23 cellular contexts compared by ENCODE assay signal in genomic region chr10:27614776-27615175, GRCh38.
DNase-seq lines count a peak whose midpoint lies in the region; ATAC-seq and TF ChIP-seq lines count a peak whose summit lies in the region.
"Had no signal": no experiment of that assay in that cellular context is flagged by ENCODE, and none has a peak within 500 bp of the region (broad histone marks: within the 10 kb centered on the region; RNA-seq: fewer than 3 reads in every experiment).

No MANE protein-coding gene starts in this region.

- H3K36me3 ChIP-seq in neural progenitor cell: no peaks in the 10 kb centered on the region
- no peaks in the 10 kb centered on the region for H3K36me3 ChIP-seq in CD8-positive, alpha-beta memory T cell (ENCODE audit: insufficient read depth, low read length)
- H3K36me3 ChIP-seq: BLaER1, Peyer's patch had no signal

- H4K20me1 ChIP-seq in neural progenitor cell (ENCODE audit: low read depth): no peaks in the 10 kb centered on the region
- H4K20me1 ChIP-seq: BLaER1 had no signal

- TF ChIP-seq CTCF in chondrocyte (IDR thresholded peaks at IDR 0.05) (no peak), neural progenitor cell (IDR thresholded peaks at IDR 0.05) (no peak), lower leg skin (IDR thresholded peaks at IDR 0.05) (no peak)

- no peak overlapping the region for H3K27ac Mint-ChIP-seq in activated CD4-positive, alpha-beta T cell treated with anti-CD3 and anti-CD28 coated beads, Interleukin-2, amount 10 ng/mL, durations not matched to agents 24 days and 14 days
- H3K27ac Mint-ChIP-seq in chondrocyte (ENCODE audit: unreplicated experiment) (peak overlapping the region; percentile 38), neural progenitor cell (no peak overlapping the region)
- peak overlapping the region in 2 of 8 donors; percentile 21 to 61 for H3K27ac Mint-ChIP-seq in CD8-positive, alpha-beta memory T cell
- H3K27ac Mint-ChIP-seq: CD4-positive, alpha-beta T cell had no signal

- H3K9me3 Mint-ChIP-seq in activated CD4-positive, alpha-beta T cell treated with anti-CD3 and anti-CD28 coated beads, Interleukin-2, amount 10 ng/mL, durations not matched to agents 24 days and 14 days: no peaks in the 10 kb centered on the region
- H3K9me3 Mint-ChIP-seq in chondrocyte (ENCODE audit: low read depth) (no peaks in the 10 kb centered on the region), neural progenitor cell (peaks cover under 1% of the 10 kb centered on the region)
- H3K9me3 Mint-ChIP-seq in CD8-positive, alpha-beta memory T cell: no peaks in the 10 kb centered on the region
- H3K9me3 Mint-ChIP-seq: CD4-positive, alpha-beta T cell had no signal

- no peaks in the 10 kb centered on the region for H3K4me1 Mint-ChIP-seq in activated CD4-positive, alpha-beta T cell treated with anti-CD3 and anti-CD28 coated beads, Interleukin-2, amount 10 ng/mL, durations not matched to agents 24 days and 14 days
- H3K4me1 Mint-ChIP-seq in chondrocyte (ENCODE audit: low read depth) (peaks cover 28% of the 10 kb centered on the region), neural progenitor cell (peaks cover 11% of the 10 kb centered on the region)
- H3K4me1 Mint-ChIP-seq in CD8-positive, alpha-beta memory T cell: peaks cover 0 to 10% (median 9%) of the 10 kb centered on the region in 3 donors

- no peak overlapping the region for H3K9ac ChIP-seq in neural progenitor cell
- H3K9ac ChIP-seq: BLaER1, KMS-11 had no signal

- no peaks in the 10 kb centered on the region for H3F3A ChIP-seq in neural progenitor cell (ENCODE audit: low read depth)

- no peaks in the 10 kb centered on the region for H3K79me2 ChIP-seq in neural progenitor cell (ENCODE audit: low read depth)

- intact Hi-C loops in activated CD4-positive, alpha-beta T cell treated with anti-CD3 and anti-CD28 coated beads, Interleukin-2, amount 10 ng/mL, durations not matched to agents 24 days and 14 days (cut with micrococcal nuclease): no loop called here
- intact Hi-C loops in lower leg skin (cut with DNase I; ENCODE audit: low total_unique reads): no loop called here

- CTCF ChIA-PET in CD8-positive, alpha-beta memory T cell (lab: Charles Lee): no interaction called here

- no peak overlapping the region for H3K4me2 ChIP-seq in neural progenitor cell
- H3K4me2 ChIP-seq: BLaER1, KMS-11 had no signal

- H3K27me3 ChIP-seq in neural progenitor cell: no peaks in the 10 kb centered on the region
- peaks cover 3% of the 10 kb centered on the region for H3K27me3 ChIP-seq in CD8-positive, alpha-beta memory T cell (ENCODE audit: insufficient read depth, low read length, poor library complexity, severe bottlenecking)
- H3K27me3 ChIP-seq: BLaER1, Peyer's patch had no signal

- no peaks in the 10 kb centered on the region for H3K9me3 ChIP-seq in neural progenitor cell (ENCODE audit: low read depth)
- H3K9me3 ChIP-seq in CD8-positive, alpha-beta memory T cell (ENCODE audit: low read length): no peaks in the 10 kb centered on the region
- H3K9me3 ChIP-seq: Caco-2, Peyer's patch had no signal

- peak; percentile 49 for DNase-seq in activated CD4-positive, alpha-beta T cell treated with anti-CD3 and anti-CD28 coated beads, Interleukin-2, amount 10 ng/mL, durations not matched to agents 24 days and 14 days
- DNase-seq in activated CD4-positive, alpha-beta T cell treated with anti-CD3 and anti-CD28 coated beads, Interleukin-2, amount 50 U/mL, for 4 hours: no peak
- DNase-seq in chondrocyte (ENCODE audit: low spot score) (no peak), neural progenitor cell (ENCODE audit: low spot score) (no peak), lower leg skin (ENCODE audit: low spot score in 2 of 2) (no peak), NCI-H82 treated with DMSO at 0.1 percent for 48 hours (lab: John Stamatoyannopoulos, UW; ENCODE audit: unreplicated experiment) (no peak)
- DNase-seq in CD8-positive, alpha-beta memory T cell: no peak
- DNase-seq: ACHN; Caco-2; CD4-positive, alpha-beta T cell; DMS 273 treated with DMSO at 0.1 percent for 48 hours; DND-41; NCI-H1105; NCI-H146; NCI-H2029; NCI-H226; NCI-H510A treated with DMSO at 0.1 percent for 48 hours; NCI-H748 treated with DMSO at 0.1 percent for 48 hours; Peyer's patch had no signal

- TF ChIP-seq POLR2A in lower leg skin (IDR thresholded peaks at IDR 0.05): no peak

- no peak overlapping the region for H3K4me3 Mint-ChIP-seq in activated CD4-positive, alpha-beta T cell treated with anti-CD3 and anti-CD28 coated beads, Interleukin-2, amount 10 ng/mL, durations not matched to agents 24 days and 14 days
- H3K4me3 Mint-ChIP-seq in chondrocyte (ENCODE audit: unreplicated experiment) (no peak overlapping the region), neural progenitor cell (no peak overlapping the region)
- peak overlapping the region in 3 of 7 donors; percentile 21 to 62 (median 32) for H3K4me3 Mint-ChIP-seq in CD8-positive, alpha-beta memory T cell
- H3K4me3 Mint-ChIP-seq: CD4-positive, alpha-beta T cell had no signal

- peak overlapping the region; percentile 76 for H2AFZ ChIP-seq in neural progenitor cell (replicated peaks)

- POLR2A ChIA-PET in CD8-positive, alpha-beta memory T cell (lab: Charles Lee): no interaction called here

- H3K27ac ChIP-seq in neural progenitor cell: no peak overlapping the region
- H3K27ac ChIP-seq in CD8-positive, alpha-beta memory T cell (ENCODE audit: low read depth, low read length): no peak overlapping the region
- H3K27ac ChIP-seq: 22Rv1, BLaER1, KMS-11, Peyer's patch had no signal

- peaks cover 11% of the 10 kb centered on the region for H3K27me3 Mint-ChIP-seq in activated CD4-positive, alpha-beta T cell treated with anti-CD3 and anti-CD28 coated beads, Interleukin-2, amount 10 ng/mL, durations not matched to agents 24 days and 14 days
- no peaks in the 10 kb centered on the region for H3K27me3 Mint-ChIP-seq in chondrocyte (ENCODE audit: low read depth)
- no peaks in the 10 kb centered on the region for H3K27me3 Mint-ChIP-seq in neural progenitor cell (ENCODE audit: insufficient read depth, low read depth)
- H3K27me3 Mint-ChIP-seq in CD8-positive, alpha-beta memory T cell: peaks cover 6 to 19% of the 10 kb centered on the region in 2 donors

- H3K4me1 ChIP-seq in neural progenitor cell: no peaks in the 10 kb centered on the region
- no peaks in the 10 kb centered on the region for H3K4me1 ChIP-seq in CD8-positive, alpha-beta memory T cell (ENCODE audit: insufficient read depth, low read length)
- H3K4me1 ChIP-seq: BLaER1, Caco-2, Peyer's patch had no signal

- ATAC-seq in GM21360 (IDR thresholded peaks at IDR 0.05; ENCODE audit: unreplicated experiment): no peak

- H3K4me3 ChIP-seq in neural progenitor cell (no peak overlapping the region), lower leg skin (ENCODE audit: low read depth, poor library complexity, severe bottlenecking) (no peak overlapping the region)
- H3K4me3 ChIP-seq in CD8-positive, alpha-beta memory T cell (ENCODE audit: low read length): no peak overlapping the region
- H3K4me3 ChIP-seq: BLaER1, Peyer's patch had no signal

- WGBS in lower leg skin, 2 donors: 69 to 77% methylated on average over 6 of the region's 6 CpGs

- H3K36me3 Mint-ChIP-seq in activated CD4-positive, alpha-beta T cell treated with anti-CD3 and anti-CD28 coated beads, Interleukin-2, amount 10 ng/mL, durations not matched to agents 24 days and 14 days (ENCODE audit: low read depth): no peaks in the 10 kb centered on the region
- H3K36me3 Mint-ChIP-seq in chondrocyte (ENCODE audit: low read depth) (no peaks in the 10 kb centered on the region), neural progenitor cell (no peaks in the 10 kb centered on the region)
- peaks cover 0 to 12% (median 0%) of the 10 kb centered on the region in 3 donors for H3K36me3 Mint-ChIP-seq in CD8-positive, alpha-beta memory T cell
